8 cellular contexts compared by ENCODE assay signal in the genomic region with DNA sequence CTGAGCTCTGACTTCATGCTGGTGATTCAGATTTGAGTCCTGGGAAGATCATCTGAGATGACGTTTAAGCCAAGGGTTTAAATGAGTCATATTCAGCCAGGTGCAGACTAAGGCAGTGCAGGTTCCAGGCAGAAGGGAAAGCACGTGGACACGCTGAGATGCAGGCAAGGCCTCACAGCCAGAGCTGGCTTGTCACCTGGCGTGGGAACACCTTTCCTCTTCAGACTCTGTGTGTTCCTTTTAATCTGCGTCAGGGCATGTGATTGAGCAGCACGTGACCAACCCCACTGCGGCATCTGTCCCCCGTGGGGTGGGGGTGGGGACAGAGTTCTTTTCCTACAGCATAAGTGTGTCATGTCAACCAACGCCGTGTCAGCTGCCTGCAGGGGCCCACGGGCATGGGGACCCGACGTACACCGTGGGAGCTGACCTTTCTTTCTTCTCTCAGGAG.
DNase-seq lines count a peak whose midpoint lies in the region; ATAC-seq and TF ChIP-seq lines count a peak whose summit lies in the region.

No MANE protein-coding gene starts in this region.

- DNase-seq in COLO668 (lab: John Stamatoyannopoulos, UW; ENCODE audit: unreplicated experiment): peak; percentile 8
- peak; percentile 35 for DNase-seq in NAMALWA (ENCODE audit: low spot score)
- peak; percentile 84 for DNase-seq in fibroblast of mammary gland (ENCODE audit: low read depth)
- no peak for DNase-seq in HK-2 (ENCODE audit: unreplicated experiment)
- DNase-seq in NCI-H2227 (lab: John Stamatoyannopoulos, UW; ENCODE audit: unreplicated experiment): no peak
- no peak for DNase-seq in stimulated activated CD4-positive, alpha-beta T cell treated with anti-CD3 and anti-CD28 coated beads, Interleukin-12 subunit alpha, Interleukin-12 subunit beta, amount 100 ng/mL, for 4 hours
- DNase-seq in NCI-H1092 (lab: John Stamatoyannopoulos, UW): no peak

- peak; percentile 86 for ATAC-seq in GM19463 (IDR thresholded peaks at IDR 0.05; ENCODE audit: unreplicated experiment)

- H3K4me3 ChIP-seq in fibroblast of mammary gland (ENCODE audit: control insufficient read depth, low read depth, low read length): no peak overlapping the region

- TF ChIP-seq CTCF in fibroblast of mammary gland (conservative IDR thresholded peaks at IDR 0.05; ENCODE audit: control insufficient read depth, insufficient read depth, low read depth, low read length): no peak

Comparison
In these comparisons a context has a peak if more than half of its experiments do, and no peak if none do; other contexts are left out.
1. DNase-seq: peak in COLO668 (single experiment), NAMALWA (single experiment) and fibroblast of mammary gland (single experiment); none in HK-2 (single experiment), NCI-H2227 (single experiment), stimulated activated CD4-positive, alpha-beta T cell treated with anti-CD3 and anti-CD28 coated beads, Interleukin-12 subunit alpha, Interleukin-12 subunit beta, amount 100 ng/mL, for 4 hours (single experiment) and NCI-H1092 (single experiment).